ENCODE assay signal across 13 cellular contexts in genomic region chr5:74294231-74294705, GRCh38.
A peak's percentile ranks its signal among the peaks of the same experiment; 100 is the strongest.
DNase-seq lines count a peak whose midpoint lies in the region; ATAC-seq and TF ChIP-seq lines count a peak whose summit lies in the region.
"Had no signal": no experiment of that assay in that cellular context is flagged by ENCODE, and none has a peak within 500 bp of the region (broad histone marks: within the 10 kb centered on the region; RNA-seq: fewer than 3 reads in every experiment).

No MANE protein-coding gene starts in this region.

- H3K27me3 Mint-ChIP-seq in HFFc6 (ENCODE audit: insufficient read depth) = peaks cover 1% of the 10 kb centered on the region; the same call in 1 of the 2 replicates

- H2AK5ac ChIP-seq in neuronal stem cell (ENCODE audit: low read depth, low read length) = no peak overlapping the region

- H3K23ac ChIP-seq in neuronal stem cell (ENCODE audit: low read depth, low read length, poor library complexity) = no peak overlapping the region

- no peaks in the 10 kb centered on the region for H3K36me3 ChIP-seq in breast epithelium
- H3K36me3 ChIP-seq in neuronal stem cell (replicated peaks in 1 of 2; ENCODE audit: control insufficient read depth in 2 of 2, insufficient read depth in 2 of 2, low read length in 2 of 2) = no peaks in the 10 kb centered on the region

- no peaks in the 10 kb centered on the region for H3K79me1 ChIP-seq in neuronal stem cell (ENCODE audit: low read depth, low read length)

- H3K14ac ChIP-seq in neuronal stem cell (ENCODE audit: low read length) = no peak overlapping the region

- peak; percentile 87 for DNase-seq in CD1c-positive myeloid dendritic cell (ENCODE audit: extremely low spot score)
- DNase-seq in breast epithelium (ENCODE audit: low spot score in 2 of 2) = no peak
- no peak for DNase-seq in central memory CD4-positive, alpha-beta T cell
- DNase-seq in HFFc6 = no peak
- DNase-seq in neuronal stem cell (ENCODE audit: low spot score) = no peak
- no peak for DNase-seq in DMS79 treated with DMSO at 0.1 percent for 48 hours (lab: John Stamatoyannopoulos, UW)
- DNase-seq: activated T-cell treated with anti-CD3 and anti-CD28 coated beads, Interleukin-2, amount 50 U/mL, for 72 hours; GM23248; midbrain; stimulated activated CD4-positive, alpha-beta T cell treated with anti-CD3 and anti-CD28 coated beads, Interleukin-4, amount 100 ng/mL, for 24 hours had no signal

- no peak overlapping the region for H3K18ac ChIP-seq in neuronal stem cell (ENCODE audit: low read length)

- H3K4ac ChIP-seq in neuronal stem cell (ENCODE audit: low read length) = no peak overlapping the region

- no peak overlapping the region for H3K27ac Mint-ChIP-seq in HFFc6
- H3K27ac Mint-ChIP-seq: activated T-cell treated with anti-CD3 and anti-CD28 coated beads, Interleukin-2, amount 50 U/mL, for 72 hours; T-cell had no signal

- H3K9me3 Mint-ChIP-seq in HFFc6 = no peaks in the 10 kb centered on the region
- H3K9me3 Mint-ChIP-seq: activated T-cell treated with anti-CD3 and anti-CD28 coated beads, Interleukin-2, amount 50 U/mL, for 72 hours; T-cell had no signal

- H3K9me3 ChIP-seq in breast epithelium (no peaks in the 10 kb centered on the region), neuronal stem cell (replicated peaks in 1 of 2; ENCODE audit: control insufficient read depth in 2 of 2, insufficient read depth in 1 of 2, low read depth in 1 of 2, low read length in 2 of 2) (no peaks in the 10 kb centered on the region)

- no peak for TF ChIP-seq POLR2A in breast epithelium (IDR thresholded peaks at IDR 0.05)

- no peak for TF ChIP-seq CTCF in breast epithelium (IDR thresholded peaks at IDR 0.05)
- no peak for TF ChIP-seq CTCF in HFFc6 (IDR thresholded peaks at IDR 0.05)

- H3K36me3 Mint-ChIP-seq in HFFc6 (ENCODE audit: low read depth) = no peaks in the 10 kb centered on the region
- H3K36me3 Mint-ChIP-seq: T-cell had no signal

- WGBS in neuronal stem cell (ENCODE audit: extremely low coverage in 2 of 2, insufficient read length in 2 of 2, insufficient replicate concordance in 1 of 2), 2 donors = 100% methylated on average over 1 of the region's 6 CpGs

- no peak overlapping the region for H3K4me3 ChIP-seq in breast epithelium
- H3K4me3 ChIP-seq in neuronal stem cell (ENCODE audit: low read length in 2 of 2) = no peak overlapping the region
- H3K4me3 ChIP-seq: GM23248 had no signal

- H3K27me3 ChIP-seq in breast epithelium (no peaks in the 10 kb centered on the region), neuronal stem cell (ENCODE audit: control insufficient read depth in 3 of 3, insufficient read depth in 3 of 3, low read depth in 1 of 3, low read length in 3 of 3) (peaks cover 0 to 15% (median 0%) of the 10 kb centered on the region in 3 experiments)

- H3K4me1 ChIP-seq in breast epithelium (peaks cover 0 to 4% of the 10 kb centered on the region in 2 donors), neuronal stem cell (ENCODE audit: control insufficient read depth in 2 of 2, insufficient read depth in 1 of 2, low read depth in 1 of 2, low read length in 2 of 2) (no peaks in the 10 kb centered on the region)

- H3K9ac ChIP-seq in neuronal stem cell (ENCODE audit: low read depth, low read length, poor library complexity) = no peak overlapping the region
- H3K9ac ChIP-seq: GM23248 had no signal

- no peak overlapping the region for H3K4me2 ChIP-seq in neuronal stem cell (ENCODE audit: insufficient read depth, low read length, poor library complexity, severe bottlenecking)

- H2BK15ac ChIP-seq in neuronal stem cell (ENCODE audit: low read length) = no peak overlapping the region

- H2BK12ac ChIP-seq in neuronal stem cell (ENCODE audit: low read length) = no peak overlapping the region

- H2BK5ac ChIP-seq in neuronal stem cell (ENCODE audit: low read length) = no peak overlapping the region

- H4K91ac ChIP-seq in neuronal stem cell (ENCODE audit: low read depth, low read length, poor library complexity) = no peak overlapping the region

- no peak overlapping the region for H2AFZ ChIP-seq in neuronal stem cell (ENCODE audit: low read length)
- H2AFZ ChIP-seq: GM23248 had no signal

- no peak overlapping the region for H2BK120ac ChIP-seq in neuronal stem cell (ENCODE audit: low read depth, low read length)

- peaks cover 19% of the 10 kb centered on the region for H3K4me1 Mint-ChIP-seq in HFFc6 (ENCODE audit: low read depth)
- H3K4me1 Mint-ChIP-seq: T-cell had no signal

- intact Hi-C loops in breast epithelium (cut with DNase I; ENCODE audit: low total_unique reads) = no loop called here

- peak; percentile 65 for ATAC-seq in GM21360 (IDR thresholded peaks at IDR 0.05; ENCODE audit: unreplicated experiment)
- peak; percentile 49 for ATAC-seq in HG03565 (IDR thresholded peaks at IDR 0.05; ENCODE audit: unreplicated experiment)
- ATAC-seq: T-cell had no signal

- H4K8ac ChIP-seq in neuronal stem cell (ENCODE audit: low read depth, low read length) = no peak overlapping the region

- no peak overlapping the region for H3K4me3 Mint-ChIP-seq in HFFc6
- H3K4me3 Mint-ChIP-seq: activated T-cell treated with anti-CD3 and anti-CD28 coated beads, Interleukin-2, amount 50 U/mL, for 72 hours; T-cell had no signal

- peak overlapping the region; percentile 56 to 60 for H3K27ac ChIP-seq in breast epithelium
- no peak overlapping the region for H3K27ac ChIP-seq in neuronal stem cell (replicated peaks; ENCODE audit: low read length)
- H3K27ac ChIP-seq: GM23248 had no signal
